Comparison of ENCODE assay signal across 1 cellular context in the genomic region with DNA sequence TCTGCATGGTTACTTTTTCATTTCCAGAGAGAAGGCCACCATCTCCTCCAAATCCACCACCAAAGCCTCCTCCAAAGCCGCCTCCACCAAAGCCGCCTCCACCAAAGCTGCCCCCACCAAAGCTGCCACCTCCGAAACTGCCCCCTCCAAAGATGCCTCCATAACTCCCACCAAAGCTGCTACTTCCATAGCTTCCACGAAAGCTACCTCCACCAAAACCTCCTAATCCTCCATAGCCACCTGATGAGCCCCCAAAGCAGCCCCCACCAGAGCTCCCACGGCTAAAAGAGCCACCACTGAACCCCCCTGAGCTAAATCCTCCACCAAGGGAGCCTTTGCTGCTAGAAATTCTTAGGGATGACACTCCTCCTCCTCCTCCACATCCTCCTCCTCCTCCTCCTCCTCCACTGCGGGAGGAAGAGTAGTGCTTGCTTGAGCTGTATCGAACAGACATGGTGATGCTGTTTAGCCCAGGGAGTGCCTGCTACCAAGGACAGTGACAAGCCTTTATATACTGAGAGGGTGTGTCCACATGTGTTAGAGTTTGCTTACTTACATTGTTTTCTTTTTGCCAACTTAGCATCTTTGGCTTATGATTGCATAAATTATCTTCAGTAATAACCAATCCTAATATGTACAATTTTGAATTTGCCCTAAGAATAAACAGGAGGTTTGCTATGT.
TF ChIP-seq lines count a peak whose summit lies in the region.

A gene (minus strand): TSS at position 483 of the 681 bp plus-strand sequence. CDS start 29 bp downstream, at position 454.

TF ChIP-seq in K562, 482 proteins besides CTCF, POLR2A, EP300 and RAD21 (continued from another document):
- TF ChIP-seq TARDBP (IDR thresholded peaks at IDR 0.05) = no peak
